2 cellular contexts compared by ENCODE assay signal in genomic region chr5:134938020-134938419, GRCh38.
TF ChIP-seq lines count a peak whose summit lies in the region.

No MANE protein-coding gene starts in this region.

TF ChIP-seq in GM12878, 131 proteins besides CTCF, POLR2A, EP300 and RAD21:
- TF ChIP-seq BACH1 (IDR thresholded peaks at IDR 0.05; ENCODE audit: borderline replicate concordance) (no peak), HSF1 (IDR thresholded peaks at IDR 0.05; ENCODE audit: low read depth, low read length) (no peak), CBX3 (IDR thresholded peaks at IDR 0.05; ENCODE audit: borderline replicate concordance, low read depth) (no peak), PAX5 (IDR thresholded peaks at IDR 0.05; ENCODE audit: borderline replicate concordance, low read depth, low read length) (no peak), SUPT20H (IDR thresholded peaks at IDR 0.05; ENCODE audit: borderline replicate concordance, control insufficient read depth, low read depth, low read length) (no peak), NFXL1 (IDR thresholded peaks at IDR 0.05; ENCODE audit: borderline replicate concordance) (no peak), YY1 (IDR thresholded peaks at IDR 0.05; ENCODE audit: low read depth, low read length) (no peak), BCL11A (IDR thresholded peaks at IDR 0.05; ENCODE audit: low read depth, low read length) (no peak), NR2C1 (IDR thresholded peaks at IDR 0.05) (no peak), ZBTB33 (IDR thresholded peaks at IDR 0.05) (no peak), JUND (IDR thresholded peaks at IDR 0.05; ENCODE audit: low read depth, low read length) (no peak), ESRRA (IDR thresholded peaks at IDR 0.05; ENCODE audit: low read length) (no peak), NRF1 (conservative IDR thresholded peaks at IDR 0.05; ENCODE audit: low read depth, low read length) (no peak), ZBED1 (IDR thresholded peaks at IDR 0.05; ENCODE audit: borderline replicate concordance) (no peak), HDAC6 (IDR thresholded peaks at IDR 0.05; ENCODE audit: unreplicated experiment) (no peak)
- TF ChIP-seq, protein P1, sequence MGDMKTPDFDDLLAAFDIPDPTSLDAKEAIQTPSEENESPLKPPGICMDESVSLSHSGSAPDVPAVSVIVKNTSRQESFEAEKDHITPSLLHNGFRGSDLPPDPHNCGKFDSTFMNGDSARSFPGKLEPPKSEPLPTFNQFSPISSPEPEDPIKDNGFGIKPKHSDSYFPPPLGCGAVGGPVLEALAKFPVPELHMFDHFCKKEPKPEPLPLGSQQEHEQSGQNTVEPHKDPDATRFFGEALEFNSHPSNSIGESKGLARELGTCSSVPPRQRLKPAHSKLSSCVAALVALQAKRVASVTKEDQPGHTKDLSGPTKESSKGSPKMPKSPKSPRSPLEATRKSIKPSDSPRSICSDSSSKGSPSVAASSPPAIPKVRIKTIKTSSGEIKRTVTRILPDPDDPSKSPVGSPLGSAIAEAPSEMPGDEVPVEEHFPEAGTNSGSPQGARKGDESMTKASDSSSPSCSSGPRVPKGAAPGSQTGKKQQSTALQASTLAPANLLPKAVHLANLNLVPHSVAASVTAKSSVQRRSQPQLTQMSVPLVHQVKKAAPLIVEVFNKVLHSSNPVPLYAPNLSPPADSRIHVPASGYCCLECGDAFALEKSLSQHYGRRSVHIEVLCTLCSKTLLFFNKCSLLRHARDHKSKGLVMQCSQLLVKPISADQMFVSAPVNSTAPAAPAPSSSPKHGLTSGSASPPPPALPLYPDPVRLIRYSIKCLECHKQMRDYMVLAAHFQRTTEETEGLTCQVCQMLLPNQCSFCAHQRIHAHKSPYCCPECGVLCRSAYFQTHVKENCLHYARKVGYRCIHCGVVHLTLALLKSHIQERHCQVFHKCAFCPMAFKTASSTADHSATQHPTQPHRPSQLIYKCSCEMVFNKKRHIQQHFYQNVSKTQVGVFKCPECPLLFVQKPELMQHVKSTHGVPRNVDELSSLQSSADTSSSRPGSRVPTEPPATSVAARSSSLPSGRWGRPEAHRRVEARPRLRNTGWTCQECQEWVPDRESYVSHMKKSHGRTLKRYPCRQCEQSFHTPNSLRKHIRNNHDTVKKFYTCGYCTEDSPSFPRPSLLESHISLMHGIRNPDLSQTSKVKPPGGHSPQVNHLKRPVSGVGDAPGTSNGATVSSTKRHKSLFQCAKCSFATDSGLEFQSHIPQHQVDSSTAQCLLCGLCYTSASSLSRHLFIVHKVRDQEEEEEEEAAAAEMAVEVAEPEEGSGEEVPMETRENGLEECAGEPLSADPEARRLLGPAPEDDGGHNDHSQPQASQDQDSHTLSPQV (IDR thresholded peaks at IDR 0.05) = no peak
- TF ChIP-seq, protein P2, sequence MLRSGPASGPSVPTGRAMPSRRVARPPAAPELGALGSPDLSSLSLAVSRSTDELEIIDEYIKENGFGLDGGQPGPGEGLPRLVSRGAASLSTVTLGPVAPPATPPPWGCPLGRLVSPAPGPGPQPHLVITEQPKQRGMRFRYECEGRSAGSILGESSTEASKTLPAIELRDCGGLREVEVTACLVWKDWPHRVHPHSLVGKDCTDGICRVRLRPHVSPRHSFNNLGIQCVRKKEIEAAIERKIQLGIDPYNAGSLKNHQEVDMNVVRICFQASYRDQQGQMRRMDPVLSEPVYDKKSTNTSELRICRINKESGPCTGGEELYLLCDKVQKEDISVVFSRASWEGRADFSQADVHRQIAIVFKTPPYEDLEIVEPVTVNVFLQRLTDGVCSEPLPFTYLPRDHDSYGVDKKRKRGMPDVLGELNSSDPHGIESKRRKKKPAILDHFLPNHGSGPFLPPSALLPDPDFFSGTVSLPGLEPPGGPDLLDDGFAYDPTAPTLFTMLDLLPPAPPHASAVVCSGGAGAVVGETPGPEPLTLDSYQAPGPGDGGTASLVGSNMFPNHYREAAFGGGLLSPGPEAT (IDR thresholded peaks at IDR 0.05; ENCODE audit: low read depth) = no peak

TF ChIP-seq in GM23338, 12 proteins besides CTCF, POLR2A, EP300 and RAD21:
- TF ChIP-seq JUNB (IDR thresholded peaks at IDR 0.05; ENCODE audit: unreplicated experiment) = no peak
- no peak for TF ChIP-seq STAT1 (IDR thresholded peaks at IDR 0.05; ENCODE audit: unreplicated experiment)
